Comparison of ENCODE assay signal across 1 cellular context in the genomic region with DNA sequence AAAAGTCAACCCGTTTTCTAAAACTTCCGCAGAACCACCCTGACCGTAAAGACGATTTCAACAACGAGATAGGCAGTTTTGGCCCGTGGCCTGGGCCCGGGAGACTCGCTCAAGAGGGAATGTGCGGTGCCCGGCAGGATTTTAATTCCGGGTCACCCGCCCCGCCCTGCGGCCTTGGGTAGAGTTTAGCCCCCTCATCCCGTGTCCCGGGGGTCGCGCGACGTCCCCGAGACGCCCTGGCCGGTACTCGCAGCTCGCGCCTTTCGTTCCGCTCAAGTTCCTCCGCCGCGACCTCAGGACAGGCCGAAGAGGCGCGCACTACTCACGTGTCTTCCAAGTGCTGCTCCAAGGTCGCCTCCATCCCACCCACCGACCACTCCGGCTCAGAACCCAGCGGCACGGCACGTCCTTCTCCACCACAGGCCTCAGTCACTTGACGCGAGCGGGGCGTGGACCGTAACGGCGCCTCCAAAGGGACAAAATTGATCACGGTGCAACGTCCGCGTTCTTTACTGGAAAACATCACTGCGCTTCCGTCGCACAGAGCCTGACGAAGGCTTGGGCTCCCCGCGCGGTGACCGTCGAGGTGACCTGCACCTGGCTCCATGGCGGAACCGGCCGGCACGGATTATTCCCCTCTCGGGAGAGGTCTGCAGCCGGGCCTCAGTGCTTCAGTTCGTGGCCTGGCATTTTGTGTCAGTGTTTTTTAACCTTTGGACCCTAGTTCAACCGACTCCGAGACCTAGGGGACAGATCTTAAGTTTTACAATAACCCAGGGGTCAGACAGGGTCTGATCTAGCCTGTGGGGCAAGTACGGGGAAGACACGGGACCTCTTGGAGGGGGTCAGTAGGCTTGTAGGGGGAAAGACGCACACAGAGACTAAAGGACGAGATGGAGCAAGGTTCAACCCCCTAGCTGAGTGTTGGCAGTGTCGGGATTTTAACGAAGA.
A peak's percentile ranks its signal among the peaks of the same experiment; 100 is the strongest.
TF ChIP-seq lines count a peak whose summit lies in the region.

A gene (minus strand): TSS at position 435 of the 951 bp plus-strand sequence. CDS start 74 bp downstream, at position 361.

TF ChIP-seq in HepG2, 621 proteins besides CTCF, POLR2A, EP300 and RAD21 (continued from another document and continues in another):
- TF ChIP-seq, protein P1, sequence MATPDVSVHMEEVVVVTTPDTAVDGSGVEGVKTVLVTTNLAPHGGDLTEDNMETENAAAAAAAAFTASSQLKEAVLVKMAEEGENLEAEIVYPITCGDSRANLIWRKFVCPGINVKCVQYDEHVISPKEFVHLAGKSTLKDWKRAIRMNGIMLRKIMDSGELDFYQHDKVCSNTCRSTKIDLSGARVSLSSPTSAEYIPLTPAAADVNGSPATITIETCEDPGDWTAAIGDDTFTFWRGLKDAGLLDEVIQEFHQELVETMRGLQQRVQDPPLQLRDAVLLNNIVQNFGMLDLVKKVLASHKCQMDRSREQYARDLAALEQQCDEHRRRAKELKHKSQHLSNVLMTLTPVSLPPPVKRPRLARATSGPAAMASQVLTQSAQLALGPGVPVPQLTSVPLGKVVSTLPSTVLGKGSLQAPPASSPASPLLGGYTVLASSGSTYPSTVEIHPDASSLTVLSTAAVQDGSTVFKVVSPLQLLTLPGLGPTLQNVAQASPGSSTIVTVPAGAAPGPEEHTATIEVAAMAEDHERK (CRISPR knock-in tag; IDR thresholded peaks at IDR 0.05; ENCODE audit: low read depth): peak; percentile 66; the same call in 1 of the 2 replicates
- TF ChIP-seq, protein P2, sequence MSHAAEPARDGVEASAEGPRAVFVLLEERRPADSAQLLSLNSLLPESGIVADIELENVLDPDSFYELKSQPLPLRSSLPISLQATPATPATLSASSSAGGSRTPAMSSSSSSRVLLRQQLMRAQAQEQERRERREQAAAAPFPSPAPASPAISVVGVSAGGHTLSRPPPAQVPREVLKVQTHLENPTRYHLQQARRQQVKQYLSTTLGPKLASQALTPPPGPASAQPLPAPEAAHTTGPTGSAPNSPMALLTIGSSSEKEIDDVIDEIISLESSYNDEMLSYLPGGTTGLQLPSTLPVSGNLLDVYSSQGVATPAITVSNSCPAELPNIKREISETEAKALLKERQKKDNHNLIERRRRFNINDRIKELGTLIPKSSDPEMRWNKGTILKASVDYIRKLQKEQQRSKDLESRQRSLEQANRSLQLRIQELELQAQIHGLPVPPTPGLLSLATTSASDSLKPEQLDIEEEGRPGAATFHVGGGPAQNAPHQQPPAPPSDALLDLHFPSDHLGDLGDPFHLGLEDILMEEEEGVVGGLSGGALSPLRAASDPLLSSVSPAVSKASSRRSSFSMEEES (CRISPR knock-in tag; IDR thresholded peaks at IDR 0.05): peak; percentile 96
- 0 out of 2 replicates have a peak, but pooled peaks have one; percentile 50 for TF ChIP-seq HNRNPUL1 (IDR thresholded peaks at IDR 0.05; ENCODE audit: low read depth, low read length)
- TF ChIP-seq KDM3A (CRISPR knock-in tag; IDR thresholded peaks at IDR 0.05; ENCODE audit: low read depth): peak; percentile 92; the same call in 1 of the 2 replicates
- peak; percentile 85 for TF ChIP-seq ZNF331 (CRISPR knock-in tag; IDR thresholded peaks at IDR 0.05)
- peak; percentile 95 for TF ChIP-seq HOXD1 (CRISPR knock-in tag; IDR thresholded peaks at IDR 0.05)
- no peak for TF ChIP-seq ARNT (IDR thresholded peaks at IDR 0.05)
- peak; percentile 97 for TF ChIP-seq SAP130 (CRISPR knock-in tag; IDR thresholded peaks at IDR 0.05; ENCODE audit: low read depth)
- peak; percentile 98 for TF ChIP-seq EED (CRISPR knock-in tag; IDR thresholded peaks at IDR 0.05)
- 0 out of 2 replicates have a peak, but pooled peaks have one; percentile 28 for TF ChIP-seq SSRP1 (CRISPR knock-in tag; IDR thresholded peaks at IDR 0.05)
- TF ChIP-seq, protein P3, sequence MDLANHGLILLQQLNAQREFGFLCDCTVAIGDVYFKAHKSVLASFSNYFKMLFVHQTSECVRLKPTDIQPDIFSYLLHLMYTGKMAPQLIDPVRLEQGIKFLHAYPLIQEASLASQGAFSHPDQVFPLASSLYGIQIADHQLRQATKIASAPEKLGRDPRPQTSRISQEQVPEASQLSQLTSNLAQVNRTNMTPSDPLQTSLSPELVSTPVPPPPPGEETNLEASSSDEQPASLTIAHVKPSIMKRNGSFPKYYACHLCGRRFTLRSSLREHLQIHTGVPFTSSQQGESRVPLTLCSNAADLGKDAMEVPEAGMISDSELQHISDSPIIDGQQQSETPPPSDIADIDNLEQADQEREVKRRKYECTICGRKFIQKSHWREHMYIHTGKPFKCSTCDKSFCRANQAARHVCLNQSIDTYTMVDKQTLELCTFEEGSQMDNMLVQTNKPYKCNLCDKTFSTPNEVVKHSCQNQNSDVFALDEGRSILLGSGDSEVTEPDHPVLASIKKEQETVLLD (CRISPR knock-in tag; IDR thresholded peaks at IDR 0.05; ENCODE audit: low read depth): peak; percentile 92
- TF ChIP-seq ZBTB7B (CRISPR knock-in tag; IDR thresholded peaks at IDR 0.05): peak; percentile 94
- peak; percentile 88 for TF ChIP-seq TEAD3 (CRISPR knock-in tag; optimal IDR thresholded peaks at IDR 0.05; ENCODE audit: borderline replicate concordance)
- peak; percentile 55; the same call in 1 of the 2 replicates for TF ChIP-seq ZNF460 (CRISPR knock-in tag; IDR thresholded peaks at IDR 0.05; ENCODE audit: borderline replicate concordance)
- TF ChIP-seq TAF15 (IDR thresholded peaks at IDR 0.05; ENCODE audit: low read depth, low read length, poor library complexity, severe bottlenecking): peak; percentile 91
- TF ChIP-seq YEATS4 (CRISPR knock-in tag; IDR thresholded peaks at IDR 0.05; ENCODE audit: borderline replicate concordance): peak; percentile 96
- TF ChIP-seq, protein P4, sequence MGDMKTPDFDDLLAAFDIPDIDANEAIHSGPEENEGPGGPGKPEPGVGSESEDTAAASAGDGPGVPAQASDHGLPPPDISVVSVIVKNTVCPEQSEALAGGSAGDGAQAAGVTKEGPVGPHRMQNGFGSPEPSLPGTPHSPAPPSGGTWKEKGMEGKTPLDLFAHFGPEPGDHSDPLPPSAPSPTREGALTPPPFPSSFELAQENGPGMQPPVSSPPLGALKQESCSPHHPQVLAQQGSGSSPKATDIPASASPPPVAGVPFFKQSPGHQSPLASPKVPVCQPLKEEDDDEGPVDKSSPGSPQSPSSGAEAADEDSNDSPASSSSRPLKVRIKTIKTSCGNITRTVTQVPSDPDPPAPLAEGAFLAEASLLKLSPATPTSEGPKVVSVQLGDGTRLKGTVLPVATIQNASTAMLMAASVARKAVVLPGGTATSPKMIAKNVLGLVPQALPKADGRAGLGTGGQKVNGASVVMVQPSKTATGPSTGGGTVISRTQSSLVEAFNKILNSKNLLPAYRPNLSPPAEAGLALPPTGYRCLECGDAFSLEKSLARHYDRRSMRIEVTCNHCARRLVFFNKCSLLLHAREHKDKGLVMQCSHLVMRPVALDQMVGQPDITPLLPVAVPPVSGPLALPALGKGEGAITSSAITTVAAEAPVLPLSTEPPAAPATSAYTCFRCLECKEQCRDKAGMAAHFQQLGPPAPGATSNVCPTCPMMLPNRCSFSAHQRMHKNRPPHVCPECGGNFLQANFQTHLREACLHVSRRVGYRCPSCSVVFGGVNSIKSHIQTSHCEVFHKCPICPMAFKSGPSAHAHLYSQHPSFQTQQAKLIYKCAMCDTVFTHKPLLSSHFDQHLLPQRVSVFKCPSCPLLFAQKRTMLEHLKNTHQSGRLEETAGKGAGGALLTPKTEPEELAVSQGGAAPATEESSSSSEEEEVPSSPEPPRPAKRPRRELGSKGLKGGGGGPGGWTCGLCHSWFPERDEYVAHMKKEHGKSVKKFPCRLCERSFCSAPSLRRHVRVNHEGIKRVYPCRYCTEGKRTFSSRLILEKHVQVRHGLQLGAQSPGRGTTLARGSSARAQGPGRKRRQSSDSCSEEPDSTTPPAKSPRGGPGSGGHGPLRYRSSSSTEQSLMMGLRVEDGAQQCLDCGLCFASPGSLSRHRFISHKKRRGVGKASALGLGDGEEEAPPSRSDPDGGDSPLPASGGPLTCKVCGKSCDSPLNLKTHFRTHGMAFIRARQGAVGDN (CRISPR knock-in tag; IDR thresholded peaks at IDR 0.05): peak; percentile 99
- TF ChIP-seq, protein P5, sequence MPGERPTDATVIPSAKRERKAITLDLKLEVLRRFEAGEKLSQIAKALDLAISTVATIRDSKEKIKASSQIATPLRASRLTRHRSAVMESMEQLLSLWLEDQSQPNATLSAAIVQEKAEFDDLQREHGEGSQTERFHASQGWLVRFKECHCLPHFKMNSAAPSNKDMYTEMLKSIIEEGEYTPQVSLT (CRISPR knock-in tag; IDR thresholded peaks at IDR 0.05; ENCODE audit: borderline replicate concordance, low read depth): no peak
- TF ChIP-seq XBP1 (CRISPR knock-in tag; IDR thresholded peaks at IDR 0.05): no peak; the same call in none of the 2 replicates
- TF ChIP-seq, protein P6, sequence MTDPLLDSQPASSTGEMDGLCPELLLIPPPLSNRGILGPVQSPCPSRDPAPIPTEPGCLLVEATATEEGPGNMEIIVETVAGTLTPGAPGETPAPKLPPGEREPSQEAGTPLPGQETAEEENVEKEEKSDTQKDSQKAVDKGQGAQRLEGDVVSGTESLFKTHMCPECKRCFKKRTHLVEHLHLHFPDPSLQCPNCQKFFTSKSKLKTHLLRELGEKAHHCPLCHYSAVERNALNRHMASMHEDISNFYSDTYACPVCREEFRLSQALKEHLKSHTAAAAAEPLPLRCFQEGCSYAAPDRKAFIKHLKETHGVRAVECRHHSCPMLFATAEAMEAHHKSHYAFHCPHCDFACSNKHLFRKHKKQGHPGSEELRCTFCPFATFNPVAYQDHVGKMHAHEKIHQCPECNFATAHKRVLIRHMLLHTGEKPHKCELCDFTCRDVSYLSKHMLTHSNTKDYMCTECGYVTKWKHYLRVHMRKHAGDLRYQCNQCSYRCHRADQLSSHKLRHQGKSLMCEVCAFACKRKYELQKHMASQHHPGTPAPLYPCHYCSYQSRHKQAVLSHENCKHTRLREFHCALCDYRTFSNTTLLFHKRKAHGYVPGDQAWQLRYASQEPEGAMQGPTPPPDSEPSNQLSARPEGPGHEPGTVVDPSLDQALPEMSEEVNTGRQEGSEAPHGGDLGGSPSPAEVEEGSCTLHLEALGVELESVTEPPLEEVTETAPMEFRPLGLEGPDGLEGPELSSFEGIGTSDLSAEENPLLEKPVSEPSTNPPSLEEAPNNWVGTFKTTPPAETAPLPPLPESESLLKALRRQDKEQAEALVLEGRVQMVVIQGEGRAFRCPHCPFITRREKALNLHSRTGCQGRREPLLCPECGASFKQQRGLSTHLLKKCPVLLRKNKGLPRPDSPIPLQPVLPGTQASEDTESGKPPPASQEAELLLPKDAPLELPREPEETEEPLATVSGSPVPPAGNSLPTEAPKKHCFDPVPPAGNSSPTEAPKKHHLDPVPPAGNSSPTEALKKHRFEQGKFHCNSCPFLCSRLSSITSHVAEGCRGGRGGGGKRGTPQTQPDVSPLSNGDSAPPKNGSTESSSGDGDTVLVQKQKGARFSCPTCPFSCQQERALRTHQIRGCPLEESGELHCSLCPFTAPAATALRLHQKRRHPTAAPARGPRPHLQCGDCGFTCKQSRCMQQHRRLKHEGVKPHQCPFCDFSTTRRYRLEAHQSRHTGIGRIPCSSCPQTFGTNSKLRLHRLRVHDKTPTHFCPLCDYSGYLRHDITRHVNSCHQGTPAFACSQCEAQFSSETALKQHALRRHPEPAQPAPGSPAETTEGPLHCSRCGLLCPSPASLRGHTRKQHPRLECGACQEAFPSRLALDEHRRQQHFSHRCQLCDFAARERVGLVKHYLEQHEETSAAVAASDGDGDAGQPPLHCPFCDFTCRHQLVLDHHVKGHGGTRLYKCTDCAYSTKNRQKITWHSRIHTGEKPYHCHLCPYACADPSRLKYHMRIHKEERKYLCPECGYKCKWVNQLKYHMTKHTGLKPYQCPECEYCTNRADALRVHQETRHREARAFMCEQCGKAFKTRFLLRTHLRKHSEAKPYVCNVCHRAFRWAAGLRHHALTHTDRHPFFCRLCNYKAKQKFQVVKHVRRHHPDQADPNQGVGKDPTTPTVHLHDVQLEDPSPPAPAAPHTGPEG (CRISPR knock-in tag; IDR thresholded peaks at IDR 0.05): peak; percentile 81; the same call in 1 of the 2 replicates
- TF ChIP-seq, protein P7, sequence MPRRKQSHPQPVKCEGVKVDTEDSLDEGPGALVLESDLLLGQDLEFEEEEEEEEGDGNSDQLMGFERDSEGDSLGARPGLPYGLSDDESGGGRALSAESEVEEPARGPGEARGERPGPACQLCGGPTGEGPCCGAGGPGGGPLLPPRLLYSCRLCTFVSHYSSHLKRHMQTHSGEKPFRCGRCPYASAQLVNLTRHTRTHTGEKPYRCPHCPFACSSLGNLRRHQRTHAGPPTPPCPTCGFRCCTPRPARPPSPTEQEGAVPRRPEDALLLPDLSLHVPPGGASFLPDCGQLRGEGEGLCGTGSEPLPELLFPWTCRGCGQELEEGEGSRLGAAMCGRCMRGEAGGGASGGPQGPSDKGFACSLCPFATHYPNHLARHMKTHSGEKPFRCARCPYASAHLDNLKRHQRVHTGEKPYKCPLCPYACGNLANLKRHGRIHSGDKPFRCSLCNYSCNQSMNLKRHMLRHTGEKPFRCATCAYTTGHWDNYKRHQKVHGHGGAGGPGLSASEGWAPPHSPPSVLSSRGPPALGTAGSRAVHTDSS (CRISPR knock-in tag; conservative IDR thresholded peaks at IDR 0.05): no peak
- peak; percentile 84 for TF ChIP-seq PHF21A (CRISPR knock-in tag; IDR thresholded peaks at IDR 0.05)
- no peak for TF ChIP-seq CEBPB (IDR thresholded peaks at IDR 0.05; ENCODE audit: borderline replicate concordance, low read depth, low read length)
- 0 out of 2 replicates have a peak, but pooled peaks have one; percentile 45 for TF ChIP-seq ZSCAN22 (CRISPR knock-in tag; IDR thresholded peaks at IDR 0.05)
- TF ChIP-seq KAT8 (CRISPR knock-in tag; IDR thresholded peaks at IDR 0.05): peak; percentile 99
- TF ChIP-seq, protein P8, sequence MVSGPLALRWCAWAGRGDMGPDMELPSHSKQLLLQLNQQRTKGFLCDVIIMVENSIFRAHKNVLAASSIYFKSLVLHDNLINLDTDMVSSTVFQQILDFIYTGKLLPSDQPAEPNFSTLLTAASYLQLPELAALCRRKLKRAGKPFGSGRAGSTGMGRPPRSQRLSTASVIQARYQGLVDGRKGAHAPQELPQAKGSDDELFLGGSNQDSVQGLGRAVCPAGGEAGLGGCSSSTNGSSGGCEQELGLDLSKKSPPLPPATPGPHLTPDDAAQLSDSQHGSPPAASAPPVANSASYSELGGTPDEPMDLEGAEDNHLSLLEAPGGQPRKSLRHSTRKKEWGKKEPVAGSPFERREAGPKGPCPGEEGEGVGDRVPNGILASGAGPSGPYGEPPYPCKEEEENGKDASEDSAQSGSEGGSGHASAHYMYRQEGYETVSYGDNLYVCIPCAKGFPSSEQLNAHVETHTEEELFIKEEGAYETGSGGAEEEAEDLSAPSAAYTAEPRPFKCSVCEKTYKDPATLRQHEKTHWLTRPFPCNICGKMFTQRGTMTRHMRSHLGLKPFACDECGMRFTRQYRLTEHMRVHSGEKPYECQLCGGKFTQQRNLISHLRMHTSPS (CRISPR knock-in tag; IDR thresholded peaks at IDR 0.05; ENCODE audit: low read depth): peak; percentile 75
- peak; percentile 91 for TF ChIP-seq ZNF543 (CRISPR knock-in tag; IDR thresholded peaks at IDR 0.05)
- peak; percentile 51; the same call in 1 of the 2 replicates for TF ChIP-seq GATA4 (IDR thresholded peaks at IDR 0.05; ENCODE audit: borderline replicate concordance, low read depth)
- TF ChIP-seq SKI (IDR thresholded peaks at IDR 0.05; ENCODE audit: partially characterized antibody): peak; percentile 8
- no peak for TF ChIP-seq NFIB (CRISPR knock-in tag; IDR thresholded peaks at IDR 0.05; ENCODE audit: borderline replicate concordance)
- TF ChIP-seq GABPB1 (CRISPR knock-in tag; IDR thresholded peaks at IDR 0.05): peak; percentile 97
- TF ChIP-seq, protein P9, sequence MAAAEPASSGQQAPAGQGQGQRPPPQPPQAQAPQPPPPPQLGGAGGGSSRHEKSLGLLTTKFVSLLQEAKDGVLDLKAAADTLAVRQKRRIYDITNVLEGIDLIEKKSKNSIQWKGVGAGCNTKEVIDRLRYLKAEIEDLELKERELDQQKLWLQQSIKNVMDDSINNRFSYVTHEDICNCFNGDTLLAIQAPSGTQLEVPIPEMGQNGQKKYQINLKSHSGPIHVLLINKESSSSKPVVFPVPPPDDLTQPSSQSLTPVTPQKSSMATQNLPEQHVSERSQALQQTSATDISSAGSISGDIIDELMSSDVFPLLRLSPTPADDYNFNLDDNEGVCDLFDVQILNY (CRISPR knock-in tag; conservative IDR thresholded peaks at IDR 0.05): no peak
